ENCODE assay signal across 8 cellular contexts in genomic region chr1:182587666-182588438, GRCh38. TPM values are rescaled to one million over a fixed set of nuclear protein-coding genes. Genes with fewer than 3 reads are reported as not detected.
DNase-seq lines count a peak whose midpoint lies in the region; ATAC-seq and TF ChIP-seq lines count a peak whose summit lies in the region.

No MANE protein-coding gene starts in this region.

- H3K9me3 ChIP-seq in PC-9 (ENCODE audit: insufficient read depth, low read depth) (no peaks in the 10 kb centered on the region), SK-N-SH (no peaks in the 10 kb centered on the region)

- WGBS in SK-N-SH (ENCODE audit: low lambda C conversion rate): 28% methylated on average over 3 of the region's 3 CpGs

- H3K27me3 ChIP-seq in PC-9 (ENCODE audit: insufficient read depth, low read depth) (no peaks in the 10 kb centered on the region), SK-N-SH (ENCODE audit: insufficient read depth) (no peaks in the 10 kb centered on the region; the same call in 1 of the 2 replicates)

- H3K27ac ChIP-seq in PC-9 (peak overlapping the region; percentile 69; the same call in 1 of the 2 replicates), skin epidermis (peak overlapping the region in 20 of 21 experiments; percentile 86 to 99 (median 94)), SK-N-SH (ENCODE audit: low read depth in 2 of 2, low read length in 1 of 2) (no peak overlapping the region)

- TF ChIP-seq EP300 in SK-N-SH (IDR thresholded peaks at IDR 0.05; ENCODE audit: borderline replicate concordance in 1 of 2, low read depth in 1 of 2, low read length in 1 of 2): no peak

- H3K79me2 ChIP-seq in PC-9 (ENCODE audit: low read depth): no peaks in the 10 kb centered on the region
- no peaks in the 10 kb centered on the region for H3K79me2 ChIP-seq in SK-N-SH (ENCODE audit: insufficient read depth)

- no peak for TF ChIP-seq CTCF in PC-9 (conservative IDR thresholded peaks at IDR 0.05)
- no peak for TF ChIP-seq CTCF in fibroblast of mammary gland (conservative IDR thresholded peaks at IDR 0.05; ENCODE audit: control insufficient read depth, insufficient read depth, low read depth, low read length)
- no peak for TF ChIP-seq CTCF in SK-N-SH (IDR thresholded peaks at IDR 0.05)

- H3K4me2 ChIP-seq in PC-9 (peak overlapping the region; percentile 91), SK-N-SH (no peak overlapping the region)

- POLR2A ChIA-PET in PC-9 (lab: Charles Lee; ENCODE audit: unreplicated experiment): no interaction called here
- POLR2A ChIA-PET in SK-N-SH (lab: Yijun Ruan, JAX): no interaction called here

- H2AFZ ChIP-seq in PC-9: peak overlapping the region; percentile 96; the same call in 1 of the 2 replicates
- H2AFZ ChIP-seq in SK-N-SH (ENCODE audit: low read depth): no peak overlapping the region

- TF ChIP-seq RAD21 in SK-N-SH (IDR thresholded peaks at IDR 0.05; ENCODE audit: low read length): no peak

- H3K4me1 ChIP-seq in PC-9 (replicated peaks; ENCODE audit: insufficient read depth): peaks cover 12% of the 10 kb centered on the region
- no peaks in the 10 kb centered on the region for H3K4me1 ChIP-seq in SK-N-SH (ENCODE audit: control insufficient read depth in 1 of 2, insufficient read depth in 2 of 2, low read depth in 1 of 2, low read length in 1 of 2)

- H3K9me2 ChIP-seq in PC-9 (ENCODE audit: insufficient read depth): no peaks in the 10 kb centered on the region
- no peaks in the 10 kb centered on the region for H3K9me2 ChIP-seq in SK-N-SH

- no peak overlapping the region for H3K9ac ChIP-seq in SK-N-SH

- intact Hi-C loops in PC-9 (cut with micrococcal nuclease; ENCODE audit: unreplicated experiment): loop anchor here (5.0 kb wide), 1 partner anchor 191 kb away; no protein-coding TSS in a partner anchor

- peaks cover 13% of the 10 kb centered on the region; the same call in 1 of the 2 replicates for H3F3A ChIP-seq in PC-9 (ENCODE audit: insufficient read depth, low read depth)
- no peaks in the 10 kb centered on the region for H3F3A ChIP-seq in SK-N-SH (replicated peaks; ENCODE audit: insufficient read depth)

- ATAC-seq in GM19043 (IDR thresholded peaks at IDR 0.05; ENCODE audit: low read depth, unreplicated experiment) (peak; percentile 17), HG03025 (IDR thresholded peaks at IDR 0.05; ENCODE audit: low FRiP score, unreplicated experiment) (no peak), HG02885 (IDR thresholded peaks at IDR 0.05; ENCODE audit: poor library complexity, unreplicated experiment) (no peak)

- H3K36me3 ChIP-seq in PC-9 (ENCODE audit: low read depth) (no peaks in the 10 kb centered on the region), SK-N-SH (replicated peaks in 1 of 2; ENCODE audit: control insufficient read depth in 1 of 2, insufficient read depth in 2 of 2, low read length in 1 of 2) (no peaks in the 10 kb centered on the region)

- no TSS peak for BruUV-seq in PC-9 (replicated peaks; lab: Mats Ljungman, UMichigan)

- H3K4me3 ChIP-seq in PC-9: peak overlapping the region; percentile 64
- H3K4me3 ChIP-seq in fibroblast of mammary gland (ENCODE audit: control insufficient read depth, low read depth, low read length): peak overlapping the region; percentile 90
- peak overlapping the region; percentile 36 to 73 (median 66) for H3K4me3 ChIP-seq in skin epidermis
- no peak overlapping the region for H3K4me3 ChIP-seq in SK-N-SH (ENCODE audit: low read depth in 2 of 2, low read length in 1 of 2)

- CTCF ChIA-PET in PC-9 (lab: Charles Lee) (interaction anchor here (1.1 to 2.0 kb wide), 2 partner anchors 503 to 507 kb away, joined by 4 to 7 read pairs; no protein-coding TSS in a partner anchor), SK-N-SH (lab: Yijun Ruan, JAX) (interaction anchor here (1.0 to 4.6 kb wide), 3 partner anchors 9 to 196 kb away, joined by 4 to 40 read pairs (median 19); no protein-coding TSS in a partner anchor)

- DNase-seq in PC-9: no peak
- DNase-seq in fibroblast of mammary gland (ENCODE audit: low read depth): no peak
- no peak for DNase-seq in SK-N-SH
- DNase-seq in NCI-H2227 (lab: John Stamatoyannopoulos, UW; ENCODE audit: unreplicated experiment): no peak

- H4K20me1 ChIP-seq in PC-9 (ENCODE audit: insufficient read depth) (no peaks in the 10 kb centered on the region), SK-N-SH (ENCODE audit: insufficient read depth) (no peaks in the 10 kb centered on the region)

TF ChIP-seq in SK-N-SH, 30 proteins besides CTCF, POLR2A, EP300 and RAD21:
- no peak for TF ChIP-seq PBX3 (IDR thresholded peaks at IDR 0.05)
- TF ChIP-seq FOXJ3 (CRISPR knock-in tag; IDR thresholded peaks at IDR 0.05): no peak
- TF ChIP-seq GABPA (IDR thresholded peaks at IDR 0.05; ENCODE audit: low read depth): no peak
- TF ChIP-seq REST (IDR thresholded peaks at IDR 0.05; ENCODE audit: low read depth, low read length): no peak
- TF ChIP-seq RFX5 (IDR thresholded peaks at IDR 0.05; ENCODE audit: low read length): no peak
- TF ChIP-seq RXRA (IDR thresholded peaks at IDR 0.05; ENCODE audit: borderline replicate concordance, low read depth): no peak
- no peak for TF ChIP-seq NFIC (IDR thresholded peaks at IDR 0.05; ENCODE audit: borderline replicate concordance)
- TF ChIP-seq SMC3 (IDR thresholded peaks at IDR 0.05; ENCODE audit: low read depth, low read length): no peak
- no peak for TF ChIP-seq YY1 (IDR thresholded peaks at IDR 0.05; ENCODE audit: low read depth)
- TF ChIP-seq ZBTB33 (IDR thresholded peaks at IDR 0.05; ENCODE audit: borderline replicate concordance, low read depth): no peak
- no peak for TF ChIP-seq POLR2AphosphoS5 (IDR thresholded peaks at IDR 0.05; ENCODE audit: low read depth, low read length)
- no peak for TF ChIP-seq FOSL2 (IDR thresholded peaks at IDR 0.05; ENCODE audit: borderline replicate concordance, low read depth)

RNA-seq across cellular contexts. Expression of gene RNASEL, which starts 1.2 kb away (rescaled TPM):
- 4.9 and 6.3 TPM in 2 replicates for total RNA-seq in PC-9 (2021)
- polyA plus RNA-seq in SK-N-SH (2012; rRNA removed): not detected in 2 replicates
- 0.01 TPM in 2 replicates for polyA plus RNA-seq in SK-N-SH (2012; cell fraction: cytosol; rRNA removed)
- not detected in 2 replicates for polyA plus RNA-seq in SK-N-SH (2012; cell fraction: nucleus; rRNA removed)

RNA-seq across cellular contexts. Expression of gene RGS16, which starts 16.3 kb away (rescaled TPM):
- total RNA-seq in PC-9 (2021): 0.25 TPM in 1 of 2 replicates, not detected in the other
- polyA plus RNA-seq in SK-N-SH (2012; rRNA removed): 0.79 and 1.7 TPM in 2 replicates
- 1.2 and 1.9 TPM in 2 replicates for polyA plus RNA-seq in SK-N-SH (2012; cell fraction: cytosol; rRNA removed)
- 0.79 and 1.0 TPM in 2 replicates for polyA plus RNA-seq in SK-N-SH (2012; cell fraction: nucleus; rRNA removed)

Comparison
In these comparisons a context has a peak if more than half of its experiments do, and no peak if none do; other contexts are left out.
1. H3K27ac ChIP-seq: peak in PC-9 (single experiment) and skin epidermis (20 of 21); none in SK-N-SH (0 of 2).
2. H3K4me3 ChIP-seq: peak in PC-9 (single experiment), fibroblast of mammary gland (single experiment) and skin epidermis (7 of 7); none in SK-N-SH (0 of 2).